ENCODE assay signal across 11 cellular contexts in the genomic region with DNA sequence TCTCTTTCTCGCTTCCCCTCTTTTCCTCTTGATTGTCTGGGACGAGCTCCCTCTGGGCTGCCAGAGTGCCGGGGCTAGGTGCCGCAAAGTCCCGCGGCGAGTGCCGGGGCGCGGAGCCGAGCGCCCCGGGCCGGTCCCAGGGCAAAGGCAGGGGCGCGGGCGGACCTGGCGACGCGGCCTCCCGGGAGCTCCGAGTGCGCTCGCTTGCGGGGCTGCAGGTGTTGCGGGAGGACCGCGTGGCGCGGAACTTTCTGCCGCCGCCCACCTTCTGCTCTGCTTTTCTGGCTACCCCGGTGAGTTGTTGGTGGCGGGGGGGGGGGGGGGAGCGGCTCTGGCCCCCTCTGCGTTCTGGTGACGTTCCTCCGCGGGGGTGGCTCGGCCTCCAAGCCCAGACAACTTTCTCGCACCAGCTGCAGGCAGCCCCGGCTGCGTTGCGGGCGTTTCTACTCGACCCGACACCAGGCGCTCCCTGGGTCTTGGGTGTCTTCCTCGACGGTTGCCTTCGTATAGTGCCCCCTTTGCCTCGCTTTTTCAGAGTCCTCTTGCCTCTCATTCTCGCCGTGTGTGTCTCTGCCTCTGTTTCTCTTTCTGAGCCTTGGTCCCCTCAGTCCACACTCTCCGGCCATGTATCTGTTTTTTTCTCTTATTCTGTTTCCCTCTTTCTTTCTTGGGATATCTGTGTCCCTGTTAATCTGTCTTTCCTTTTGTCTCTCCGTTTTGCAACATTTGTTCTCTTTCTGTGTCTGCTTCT. TPM values are rescaled to one million over a fixed set of nuclear protein-coding genes. Genes with fewer than 3 reads are reported as not detected.
DNase-seq lines count a peak whose midpoint lies in the region; ATAC-seq, FAIRE-seq and TF ChIP-seq lines count a peak whose summit lies in the region.
"Had no signal": no experiment of that assay in that cellular context is flagged by ENCODE, and none has a peak within 500 bp of the region (broad histone marks: within the 10 kb centered on the region; RNA-seq: fewer than 3 reads in every experiment).

No MANE protein-coding gene starts in this region.

- H3K4me1 ChIP-seq in MM.1S (ENCODE audit: low read length) (no peaks in the 10 kb centered on the region), ectodermal cell (ENCODE audit: control insufficient read depth, insufficient read depth, low read length) (peaks cover 20% of the 10 kb centered on the region)
- H3K4me1 ChIP-seq in effector memory CD4-positive, alpha-beta T cell (ENCODE audit: control insufficient read depth, insufficient read depth, low read length, poor library complexity, severe bottlenecking): no peaks in the 10 kb centered on the region
- H3K4me1 ChIP-seq: SJSA1 had no signal

- no peaks in the 10 kb centered on the region for H3K79me2 ChIP-seq in MM.1S (ENCODE audit: low read length)

- H3K27ac ChIP-seq in MM.1S (ENCODE audit: low read length) (no peak overlapping the region), ectodermal cell (ENCODE audit: insufficient read depth, low read depth, low read length, poor library complexity, severe bottlenecking) (no peak overlapping the region)
- no peak overlapping the region for H3K27ac ChIP-seq in effector memory CD4-positive, alpha-beta T cell (ENCODE audit: insufficient read depth, low read length, poor library complexity, severe bottlenecking)
- H3K27ac ChIP-seq: SJSA1 had no signal

- DNase-seq in Ammon's horn (ENCODE audit: low spot score): peak; percentile 26
- DNase-seq in MM.1S: peak; percentile 22
- DNase-seq in neural crest cell (ENCODE audit: low read depth, low spot score): no peak
- DNase-seq in stimulated activated CD4-positive, alpha-beta T cell treated with anti-CD3 and anti-CD28 coated beads, Interleukin-12 subunit alpha, Interleukin-12 subunit beta, amount 100 ng/mL, for 4 hours: no peak
- DNase-seq in effector memory CD4-positive, alpha-beta T cell: no peak
- no peak for DNase-seq in GM12892 (ENCODE audit: insufficient read length)
- DNase-seq: activated CD8-positive, alpha-beta memory T cell treated with anti-CD3 and anti-CD28 coated beads, Interleukin-2, amount 10 ng/mL, durations not matched to agents 7 days and 5 days had no signal

- H3K9me3 ChIP-seq in MM.1S (replicated peaks; ENCODE audit: insufficient read depth, low read length) (no peaks in the 10 kb centered on the region), ectodermal cell (ENCODE audit: control insufficient read depth, low read length) (no peaks in the 10 kb centered on the region)
- no peaks in the 10 kb centered on the region for H3K9me3 ChIP-seq in effector memory CD4-positive, alpha-beta T cell (ENCODE audit: control insufficient read depth, low read length)
- H3K9me3 ChIP-seq: SJSA1 had no signal

- no peak overlapping the region for H2AFZ ChIP-seq in MM.1S (ENCODE audit: low read length)

- 1% methylated on average over 56 of the region's 56 CpGs for WGBS in ectodermal cell, 2 experiments

- peaks cover 58% of the 10 kb centered on the region for H3K27me3 Mint-ChIP-seq in neural crest cell (ENCODE audit: low read depth)

- H3K27ac Mint-ChIP-seq in neural crest cell (ENCODE audit: unreplicated experiment): no peak overlapping the region
- H3K27ac Mint-ChIP-seq: activated CD8-positive, alpha-beta memory T cell treated with anti-CD3 and anti-CD28 coated beads, Interleukin-2, amount 10 ng/mL, durations not matched to agents 7 days and 5 days had no signal

- H3K4me3 ChIP-seq in MM.1S (ENCODE audit: low read length): peak overlapping the region; percentile 48
- H3K4me3 ChIP-seq in ectodermal cell (ENCODE audit: insufficient read depth, low read depth, low read length): peak overlapping the region; percentile 77
- H3K4me3 ChIP-seq in effector memory CD4-positive, alpha-beta T cell (ENCODE audit: insufficient read depth, low read depth, low read length, poor library complexity, severe bottlenecking): no peak overlapping the region
- H3K4me3 ChIP-seq: SJSA1 had no signal

- H3K27me3 ChIP-seq in MM.1S (replicated peaks; ENCODE audit: insufficient read depth, low read length): no peaks in the 10 kb centered on the region
- H3K27me3 ChIP-seq in ectodermal cell (ENCODE audit: control insufficient read depth, insufficient read depth, low read length, poor library complexity, severe bottlenecking): peaks cover 49% of the 10 kb centered on the region
- no peaks in the 10 kb centered on the region for H3K27me3 ChIP-seq in effector memory CD4-positive, alpha-beta T cell (replicated peaks; ENCODE audit: control insufficient read depth, insufficient read depth, low read length, poor library complexity, severe bottlenecking)
- H3K27me3 ChIP-seq: SJSA1 had no signal

- no peaks in the 10 kb centered on the region for H3K9me3 Mint-ChIP-seq in neural crest cell

- FAIRE-seq in GM12892 (lab: Jason Lieb, UNC): no peak
- FAIRE-seq: D721Med had no signal

- H3K9me2 ChIP-seq in MM.1S (replicated peaks; ENCODE audit: insufficient read depth, low read length): no peaks in the 10 kb centered on the region

- H3K36me3 Mint-ChIP-seq in neural crest cell (ENCODE audit: low read depth): no peaks in the 10 kb centered on the region

- peak overlapping the region; percentile 89 for H3K4me3 Mint-ChIP-seq in neural crest cell
- H3K4me3 Mint-ChIP-seq: activated CD8-positive, alpha-beta memory T cell treated with anti-CD3 and anti-CD28 coated beads, Interleukin-2, amount 10 ng/mL, durations not matched to agents 7 days and 5 days had no signal

- H3K9ac ChIP-seq in MM.1S (ENCODE audit: low read length): peak overlapping the region; percentile 45; the same call in 1 of the 2 replicates

- peaks cover 24% of the 10 kb centered on the region for H3K4me1 Mint-ChIP-seq in neural crest cell

- no peaks in the 10 kb centered on the region for H3F3A ChIP-seq in MM.1S (ENCODE audit: insufficient read depth, low read length)

- no peak for TF ChIP-seq POLR2A in GM12892 (IDR thresholded peaks at IDR 0.05; ENCODE audit: low read depth, low read length)

- H3K36me3 ChIP-seq in MM.1S (replicated peaks; ENCODE audit: insufficient read depth, low read length) (no peaks in the 10 kb centered on the region), ectodermal cell (ENCODE audit: control insufficient read depth, insufficient read depth, low read length) (no peaks in the 10 kb centered on the region)
- no peaks in the 10 kb centered on the region for H3K36me3 ChIP-seq in effector memory CD4-positive, alpha-beta T cell (ENCODE audit: control insufficient read depth, insufficient read depth, low read length)
- H3K36me3 ChIP-seq: SJSA1 had no signal

- H3K4me2 ChIP-seq in MM.1S (ENCODE audit: low read depth, low read length): peak overlapping the region; percentile 67; the same call in 1 of the 2 replicates

- TF ChIP-seq CTCF in MM.1S (IDR thresholded peaks at IDR 0.05; ENCODE audit: low read length): no peak
- TF ChIP-seq CTCF in neural crest cell (conservative IDR thresholded peaks at IDR 0.05): no peak

- no peaks in the 10 kb centered on the region for H4K20me1 ChIP-seq in MM.1S (ENCODE audit: insufficient read depth, low read length)

- no peak for ATAC-seq in HG03439 (IDR thresholded peaks at IDR 0.05; ENCODE audit: unreplicated experiment)
- ATAC-seq: activated CD8-positive, alpha-beta memory T cell treated with anti-CD3 and anti-CD28 coated beads, Interleukin-2, amount 10 ng/mL, durations not matched to agents 7 days and 5 days had no signal

RNA-seq across cellular contexts. Expression of gene GALNT13, which starts 0.8 kb away (rescaled TPM):
- polyA plus RNA-seq in ectodermal cell (2013, experiment 1 of 4): 3.6 TPM
- polyA plus RNA-seq in ectodermal cell (2013, experiment 2 of 4): 3.1 TPM
- 4.1 TPM for polyA plus RNA-seq in ectodermal cell (2013, experiment 3 of 4)
- polyA plus RNA-seq in ectodermal cell (2013, experiment 4 of 4): 2.2 TPM
- 6.9 and 7.4 TPM in 2 replicates for total RNA-seq in neural crest cell
- polyA plus RNA-seq in GM12892 (2012; ENCODE audit: missing spikeins): not detected
- total RNA-seq: activated CD8-positive, alpha-beta memory T cell treated with anti-CD3 and anti-CD28 coated beads, Interleukin-2, amount 10 ng/mL, durations not matched to agents 7 days and 5 days; SJSA1 had no signal

Comparison
In these comparisons a context has a peak if more than half of its experiments do, and no peak if none do; other contexts are left out.
1. DNase-seq: peak in Ammon's horn (single experiment) and MM.1S (single experiment); none in neural crest cell (single experiment), stimulated activated CD4-positive, alpha-beta T cell treated with anti-CD3 and anti-CD28 coated beads, Interleukin-12 subunit alpha, Interleukin-12 subunit beta, amount 100 ng/mL, for 4 hours (single experiment), effector memory CD4-positive, alpha-beta T cell (0 of 3) and GM12892 (single experiment).